ENCODE assay signal across 8 cellular contexts in the genomic region with DNA sequence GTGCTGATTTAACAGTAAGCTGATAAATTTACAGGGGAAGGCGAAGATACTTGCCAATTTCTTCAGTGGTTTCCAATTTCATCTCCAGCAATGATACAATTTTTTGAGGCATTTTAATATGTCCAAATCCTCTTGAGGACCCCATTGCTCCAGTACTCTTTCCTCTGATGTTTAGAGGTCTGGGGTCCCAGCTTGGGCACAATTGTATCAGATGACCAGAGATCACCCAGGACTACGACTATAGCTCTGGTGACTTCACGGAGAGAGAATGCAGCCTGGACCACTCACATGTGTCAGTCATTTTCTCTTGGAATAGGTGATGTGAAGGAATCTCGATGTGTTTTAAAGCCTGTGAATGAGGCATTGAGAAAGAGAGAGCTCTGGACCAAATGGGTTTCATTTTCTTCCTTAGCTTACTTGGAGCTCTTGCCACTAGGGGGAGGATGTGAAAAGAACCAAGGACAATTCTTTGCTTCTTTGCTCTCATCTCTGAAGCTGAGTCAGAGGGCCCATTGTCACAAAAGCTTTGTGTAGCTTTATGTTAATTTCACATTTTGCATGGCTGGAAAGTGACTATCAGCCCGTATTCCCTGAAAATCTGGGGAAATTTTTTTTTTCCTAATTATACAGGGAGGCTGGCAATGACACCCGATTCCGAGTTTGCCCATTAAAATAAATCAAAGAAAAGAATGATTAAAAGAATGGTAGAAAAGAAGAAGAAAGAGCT. TPM values are rescaled to one million over a fixed set of nuclear protein-coding genes. Genes with fewer than 3 reads are reported as not detected.
DNase-seq lines count a peak whose midpoint lies in the region; ATAC-seq, FAIRE-seq and TF ChIP-seq lines count a peak whose summit lies in the region.

No MANE protein-coding gene starts in this region.

- peaks cover 0 to 3% (median 0%) of the 10 kb centered on the region in 4 donors for H3K4me1 ChIP-seq in esophagus muscularis mucosa

- no peaks in the 10 kb centered on the region for H3K36me3 Mint-ChIP-seq in natural killer cell treated with Interleukin-12 subunit alpha and Interleukin-12 subunit beta and Interleukin-15 and Interleukin-18, amount 100 ng/mL, for 72 hours

- H3K4me1 Mint-ChIP-seq in natural killer cell treated with Interleukin-12 subunit alpha and Interleukin-12 subunit beta and Interleukin-15 and Interleukin-18, amount 100 ng/mL, for 72 hours (ENCODE audit: low read depth in 2 of 2) = peaks cover 3 to 6% of the 10 kb centered on the region in 2 donors

- FAIRE-seq in GM12892 (lab: Jason Lieb, UNC) = peak; percentile 95

- 50% methylated on average over 7 of the region's 7 CpGs for WGBS in esophagus muscularis mucosa

- H3K27ac ChIP-seq in esophagus muscularis mucosa (replicated peaks in 1 of 4) = no peak overlapping the region

- no peak overlapping the region for H3K27ac Mint-ChIP-seq in natural killer cell treated with Interleukin-12 subunit alpha and Interleukin-12 subunit beta and Interleukin-15 and Interleukin-18, amount 100 ng/mL, for 72 hours

- no peaks in the 10 kb centered on the region for H3K36me3 ChIP-seq in esophagus muscularis mucosa

- TF ChIP-seq POLR2A in GM12892 (IDR thresholded peaks at IDR 0.05; ENCODE audit: low read depth, low read length) (no peak), esophagus muscularis mucosa (IDR thresholded peaks at IDR 0.05; ENCODE audit: low read depth) (no peak)

- DNase-seq in Ammon's horn (ENCODE audit: low spot score) (peak; percentile 92), GM12892 (ENCODE audit: insufficient read length) (no peak), NCI-H146 treated with DMSO at 0.1 percent for 48 hours (lab: John Stamatoyannopoulos, UW; ENCODE audit: unreplicated experiment) (peak; percentile 3), esophagus muscularis mucosa (ENCODE audit: extremely low spot score) (no peak), cerebellar nuclear complex (lab: John Stamatoyannopoulos, UW) (no peak)
- DNase-seq in natural killer cell treated with Interleukin-12 subunit alpha and Interleukin-12 subunit beta and Interleukin-15 and Interleukin-18, amount 100 ng/mL, for 72 hours (ENCODE audit: low spot score) = no peak

- no peaks in the 10 kb centered on the region for H3K9me3 Mint-ChIP-seq in natural killer cell treated with Interleukin-12 subunit alpha and Interleukin-12 subunit beta and Interleukin-15 and Interleukin-18, amount 100 ng/mL, for 72 hours

- no peak for TF ChIP-seq EP300 in esophagus muscularis mucosa (IDR thresholded peaks at IDR 0.05)

- peak; percentile 74 for ATAC-seq in HG02884 (IDR thresholded peaks at IDR 0.05; ENCODE audit: unreplicated experiment)
- ATAC-seq in natural killer cell treated with Interleukin-12 subunit alpha and Interleukin-12 subunit beta and Interleukin-15 and Interleukin-18, amount 100 ng/mL, for 72 hours = peak; percentile 67 to 69

- H3K4me3 ChIP-seq in WI38 (ENCODE audit: low read depth, low read length) (no peak overlapping the region; the same call in 1 of the 2 replicates), esophagus muscularis mucosa (peak overlapping the region in 1 of 4 donors; percentile 6)

- intact Hi-C loops in esophagus muscularis mucosa (cut with DNase I) = loop anchor here (5.0 kb wide), 2 partner anchors 429 to 529 kb away; no protein-coding TSS in a partner anchor

- H3K27me3 ChIP-seq in esophagus muscularis mucosa = no peaks in the 10 kb centered on the region

- peaks cover 26% of the 10 kb centered on the region in 2 donors for H3K27me3 Mint-ChIP-seq in natural killer cell treated with Interleukin-12 subunit alpha and Interleukin-12 subunit beta and Interleukin-15 and Interleukin-18, amount 100 ng/mL, for 72 hours

- peak; percentile 74 for TF ChIP-seq CTCF in WI38 (IDR thresholded peaks at IDR 0.05; ENCODE audit: low read depth, low read length)
- peak; percentile 53 to 70 (median 56) for TF ChIP-seq CTCF in esophagus muscularis mucosa (IDR thresholded peaks at IDR 0.05)

- H3K9me3 ChIP-seq in esophagus muscularis mucosa = no peaks in the 10 kb centered on the region

- H3K4me3 Mint-ChIP-seq in natural killer cell treated with Interleukin-12 subunit alpha and Interleukin-12 subunit beta and Interleukin-15 and Interleukin-18, amount 100 ng/mL, for 72 hours = peak overlapping the region; percentile 33

RNA-seq across cellular contexts. Expression of gene CCDC90B, which starts 6.7 kb away (rescaled TPM):
- 49.6 TPM for polyA plus RNA-seq in GM12892 (2012; ENCODE audit: missing spikeins)
- total RNA-seq in esophagus muscularis mucosa = 10 to 100 TPM; 22.7 to 56.9 (median 31.7) TPM
- total RNA-seq in natural killer cell treated with Interleukin-12 subunit alpha and Interleukin-12 subunit beta and Interleukin-15 and Interleukin-18, amount 100 ng/mL, for 72 hours = 10 to 100 TPM; 25.3 to 32.6 TPM

Comparison
In these comparisons a context has a peak if more than half of its experiments do, and no peak if none do; other contexts are left out.
1. DNase-seq: peak in Ammon's horn (single experiment) and NCI-H146 treated with DMSO at 0.1 percent for 48 hours (single experiment); none in GM12892 (single experiment), esophagus muscularis mucosa (single experiment), natural killer cell treated with Interleukin-12 subunit alpha and Interleukin-12 subunit beta and Interleukin-15 and Interleukin-18, amount 100 ng/mL, for 72 hours (single experiment) and cerebellar nuclear complex (0 of 2).